8 cellular contexts compared by ENCODE assay signal in the genomic region with DNA sequence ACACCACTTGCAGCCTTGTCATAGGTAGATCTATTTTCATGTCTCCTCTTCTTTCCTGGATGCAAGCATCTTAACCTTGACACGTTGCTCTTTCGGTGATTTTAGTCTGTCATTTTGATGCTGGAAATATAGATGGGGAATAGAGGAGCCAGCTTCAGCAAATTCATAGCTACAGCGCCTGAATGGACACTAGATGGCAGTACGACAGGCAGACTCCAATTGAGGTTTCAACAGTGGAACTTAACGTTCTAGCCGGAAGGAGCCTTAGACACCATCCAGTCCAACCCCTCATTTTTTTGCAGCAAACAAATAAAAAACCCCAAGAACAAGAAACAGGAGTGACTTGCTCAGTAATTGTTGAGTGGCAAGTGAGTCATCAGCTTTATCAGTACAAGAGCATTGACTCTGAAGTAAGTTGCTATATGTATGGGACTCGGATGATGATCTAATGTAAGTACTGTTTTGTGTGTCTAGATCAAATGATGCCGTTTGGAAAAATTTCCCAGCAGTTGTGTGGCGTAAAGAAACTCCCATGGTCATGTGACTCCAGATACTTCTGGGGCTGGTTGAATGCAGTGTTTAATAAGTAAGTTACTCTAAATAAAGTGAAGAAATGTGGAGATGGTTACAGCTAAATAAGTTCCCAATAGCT. TPM values are rescaled to one million over a fixed set of nuclear protein-coding genes. Genes with fewer than 3 reads are reported as not detected.
DNase-seq lines count a peak whose midpoint lies in the region; ATAC-seq and TF ChIP-seq lines count a peak whose summit lies in the region.

No MANE protein-coding gene starts in this region.

- no peak overlapping the region for H3K4me3 Mint-ChIP-seq in CD4-positive, alpha-beta T cell
- no peak overlapping the region for H3K4me3 Mint-ChIP-seq in activated CD4-positive, alpha-beta T cell treated with anti-CD3 and anti-CD28 coated beads, Interleukin-2, amount 10 ng/mL, durations not matched to agents 24 days and 14 days

- POLR2A ChIA-PET in CD4-positive, alpha-beta T cell (lab: Charles Lee), result interaction anchor here (0.7 to 1.9 kb wide), 8 partner anchors 9 to 554 kb away, joined by 3 to 18 read pairs (median 5); a partner anchor contains a TSS

- H3K4me1 Mint-ChIP-seq in CD4-positive, alpha-beta T cell (ENCODE audit: low read depth), result peaks cover 27% of the 10 kb centered on the region
- H3K4me1 Mint-ChIP-seq in activated CD4-positive, alpha-beta T cell treated with anti-CD3 and anti-CD28 coated beads, Interleukin-2, amount 10 ng/mL, durations not matched to agents 24 days and 14 days, result peaks cover 22% of the 10 kb centered on the region

- WGBS in mesodermal cell (ENCODE audit: insufficient coverage in 2 of 2), 2 experiments, result 42 to 47% methylated on average over 4 of the region's 9 CpGs

- H3K9ac ChIP-seq in duodenal mucosa (ENCODE audit: low read depth in 1 of 2, low read length in 2 of 2), result peak overlapping the region; percentile 10 to 38

- peak; percentile 29 to 66 (median 52) for DNase-seq in CD4-positive, alpha-beta T cell
- peak; percentile 72 to 86 for DNase-seq in NCI-H524 (lab: John Stamatoyannopoulos, UW)
- peak; percentile 91 for DNase-seq in activated CD4-positive, alpha-beta T cell treated with anti-CD3 and anti-CD28 coated beads, Interleukin-2, amount 10 ng/mL, durations not matched to agents 24 days and 14 days
- peak; percentile 36 to 50 for DNase-seq in stimulated activated CD8-positive, alpha-beta memory T cell treated with anti-CD3 and anti-CD28 coated beads, Interleukin-15, amount 100 ng/mL, for 48 hours (ENCODE audit: low read depth in 2 of 2)

- H3K27ac Mint-ChIP-seq in CD4-positive, alpha-beta T cell, result no peak overlapping the region
- no peak overlapping the region for H3K27ac Mint-ChIP-seq in activated CD4-positive, alpha-beta T cell treated with anti-CD3 and anti-CD28 coated beads, Interleukin-2, amount 10 ng/mL, durations not matched to agents 24 days and 14 days

- peak; percentile 96 for ATAC-seq in CD4-positive, alpha-beta T cell (ENCODE audit: poor library complexity)
- ATAC-seq in GM19328 (IDR thresholded peaks at IDR 0.05; ENCODE audit: unreplicated experiment) (peak; percentile 83), HG03442 (IDR thresholded peaks at IDR 0.05; ENCODE audit: unreplicated experiment) (peak; percentile 77)

- peaks cover 34% of the 10 kb centered on the region for H3K36me3 Mint-ChIP-seq in CD4-positive, alpha-beta T cell (ENCODE audit: low read depth)
- H3K36me3 Mint-ChIP-seq in activated CD4-positive, alpha-beta T cell treated with anti-CD3 and anti-CD28 coated beads, Interleukin-2, amount 10 ng/mL, durations not matched to agents 24 days and 14 days (ENCODE audit: low read depth), result peaks cover 24% of the 10 kb centered on the region

- H3K4me1 ChIP-seq in duodenal mucosa (ENCODE audit: control insufficient read depth in 1 of 2, insufficient read depth in 2 of 2, low read length in 2 of 2), result peaks cover 12 to 15% of the 10 kb centered on the region in 2 donors
- H3K4me1 ChIP-seq in mesodermal cell (ENCODE audit: control insufficient read depth, insufficient read depth, low read length, poor library complexity, severe bottlenecking), result peaks cover 8% of the 10 kb centered on the region

- H3K4me3 ChIP-seq in duodenal mucosa (ENCODE audit: low read depth in 1 of 2, low read length in 2 of 2) (peak overlapping the region; percentile 5 to 54), mesodermal cell (ENCODE audit: extremely low read depth, insufficient read depth, low read length, poor library complexity, severe bottlenecking) (no peak overlapping the region)

- H3K27ac ChIP-seq in CD4-positive, alpha-beta T cell (ENCODE audit: low read depth, low read length), result no peak overlapping the region
- H3K27ac ChIP-seq in duodenal mucosa (ENCODE audit: low read depth, low read length), result peak overlapping the region; percentile 0
- H3K27ac ChIP-seq in mesodermal cell (ENCODE audit: low read depth, low read length, severe bottlenecking), result peak overlapping the region; percentile 67

- H3K9me3 Mint-ChIP-seq in CD4-positive, alpha-beta T cell, result no peaks in the 10 kb centered on the region
- no peaks in the 10 kb centered on the region for H3K9me3 Mint-ChIP-seq in activated CD4-positive, alpha-beta T cell treated with anti-CD3 and anti-CD28 coated beads, Interleukin-2, amount 10 ng/mL, durations not matched to agents 24 days and 14 days

- CTCF ChIA-PET in CD4-positive, alpha-beta T cell (lab: Charles Lee), result interaction anchor here (0.5 to 3.7 kb wide), 30 partner anchors 9 to 552 kb away, joined by 3 to 43 read pairs (median 4); a partner anchor contains a TSS

- no peaks in the 10 kb centered on the region for H3K9me3 ChIP-seq in CD4-positive, alpha-beta T cell (ENCODE audit: control insufficient read depth, low read length)
- H3K9me3 ChIP-seq in duodenal mucosa (ENCODE audit: control insufficient read depth in 1 of 2, low read length in 2 of 2) (no peaks in the 10 kb centered on the region), mesodermal cell (ENCODE audit: control insufficient read depth, low read length) (peaks cover under 1% of the 10 kb centered on the region)

- intact Hi-C loops in CD4-positive, alpha-beta T cell (cut with DNase I, micrococcal nuclease), result loop anchor here (1.0 to 10.0 kb wide), 5 partner anchors 9 to 544 kb away; a partner anchor contains a TSS
- intact Hi-C loops in activated CD4-positive, alpha-beta T cell treated with anti-CD3 and anti-CD28 coated beads, Interleukin-2, amount 10 ng/mL, durations not matched to agents 24 days and 14 days (cut with micrococcal nuclease), result loop anchor here (1.0 to 5.0 kb wide), 9 partner anchors 9 to 441 kb away; a partner anchor contains a TSS

- TF ChIP-seq CTCF in CD4-positive, alpha-beta T cell (IDR thresholded peaks at IDR 0.05), result peak; percentile 87

- H3K36me3 ChIP-seq in duodenal mucosa (ENCODE audit: control insufficient read depth in 1 of 2, insufficient read depth in 2 of 2, low read length in 2 of 2) (peaks cover 4 to 24% of the 10 kb centered on the region in 2 donors), mesodermal cell (ENCODE audit: control insufficient read depth, insufficient read depth, low read length) (peaks cover 17% of the 10 kb centered on the region)

- no peaks in the 10 kb centered on the region for H3K27me3 Mint-ChIP-seq in CD4-positive, alpha-beta T cell
- H3K27me3 Mint-ChIP-seq in activated CD4-positive, alpha-beta T cell treated with anti-CD3 and anti-CD28 coated beads, Interleukin-2, amount 10 ng/mL, durations not matched to agents 24 days and 14 days, result no peaks in the 10 kb centered on the region

- H3K27me3 ChIP-seq in CD4-positive, alpha-beta T cell (ENCODE audit: control insufficient read depth, insufficient read depth, low read length), result no peaks in the 10 kb centered on the region
- H3K27me3 ChIP-seq in duodenal mucosa (ENCODE audit: control insufficient read depth in 1 of 2, insufficient read depth in 2 of 2, low read length in 2 of 2), result no peaks in the 10 kb centered on the region

RNA-seq across cellular contexts. Expression of a gene that starts 9.0 kb away (rescaled TPM):
- 10 to 100 TPM; 10.8 to 13.4 TPM for total RNA-seq in CD4-positive, alpha-beta T cell
- 16.3 and 18.8 TPM in 2 replicates for total RNA-seq in activated CD4-positive, alpha-beta T cell treated with anti-CD3 and anti-CD28 coated beads, Interleukin-2, amount 10 ng/mL, durations not matched to agents 24 days and 14 days
- 9.4 TPM for polyA plus RNA-seq in mesodermal cell (2013, experiment 1 of 2)
- polyA plus RNA-seq in mesodermal cell (2013, experiment 2 of 2), result 9.4 TPM

RNA-seq across cellular contexts. Expression of a gene that starts 9.1 kb away (rescaled TPM):
- total RNA-seq in CD4-positive, alpha-beta T cell, result 1 to 10 TPM; 1.7 to 3.1 TPM
- total RNA-seq in activated CD4-positive, alpha-beta T cell treated with anti-CD3 and anti-CD28 coated beads, Interleukin-2, amount 10 ng/mL, durations not matched to agents 24 days and 14 days, result 16.8 and 18.0 TPM in 2 replicates
- 6.3 TPM for polyA plus RNA-seq in mesodermal cell (2013, experiment 1 of 2)
- polyA plus RNA-seq in mesodermal cell (2013, experiment 2 of 2), result 6.0 TPM
